In the genomic region with DNA sequence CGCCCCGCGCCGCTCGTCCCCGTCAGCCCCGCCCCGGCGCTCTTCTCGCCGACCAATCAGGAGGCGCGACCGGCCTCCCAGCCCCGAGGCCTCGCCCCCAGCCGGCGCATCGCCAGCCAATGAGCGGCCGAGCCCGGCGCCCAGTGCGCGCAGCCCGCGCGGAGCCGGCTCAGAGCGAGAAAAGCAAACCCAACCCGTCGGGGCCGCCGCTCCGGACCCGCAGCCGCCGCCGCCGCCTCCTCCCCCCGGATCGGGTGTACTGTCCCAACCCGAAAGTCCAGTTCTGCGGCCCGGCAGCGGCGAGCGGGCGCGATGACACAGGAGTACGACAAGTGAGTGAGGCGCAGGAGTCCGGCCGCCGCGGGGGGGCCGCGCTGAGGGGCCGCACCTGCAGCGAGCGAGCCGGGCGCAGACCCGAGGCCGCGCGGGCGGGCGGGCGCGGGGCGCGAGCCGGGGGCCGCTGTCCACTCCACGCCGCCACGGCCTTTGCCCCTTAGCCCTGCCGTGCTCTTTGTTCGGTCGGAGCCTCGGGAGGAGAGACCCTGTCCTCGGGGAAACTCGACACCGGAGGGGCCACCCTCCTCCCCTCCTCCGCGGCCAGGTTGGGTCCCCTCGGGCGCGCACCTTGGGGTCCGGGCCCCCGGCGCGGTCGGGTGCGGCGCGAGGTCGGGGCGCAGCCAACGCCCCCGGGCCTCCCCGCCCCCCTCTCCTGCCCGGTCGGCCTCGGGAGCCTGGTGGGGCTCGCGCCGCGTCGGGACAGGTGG, we compare ENCODE assay signal across 8 cellular contexts. TPM values are rescaled to one million over a fixed set of nuclear protein-coding genes. Genes with fewer than 3 reads are reported as not detected.
DNase-seq lines count a peak whose midpoint lies in the region; ATAC-seq and TF ChIP-seq lines count a peak whose summit lies in the region.

A gene with protein sequence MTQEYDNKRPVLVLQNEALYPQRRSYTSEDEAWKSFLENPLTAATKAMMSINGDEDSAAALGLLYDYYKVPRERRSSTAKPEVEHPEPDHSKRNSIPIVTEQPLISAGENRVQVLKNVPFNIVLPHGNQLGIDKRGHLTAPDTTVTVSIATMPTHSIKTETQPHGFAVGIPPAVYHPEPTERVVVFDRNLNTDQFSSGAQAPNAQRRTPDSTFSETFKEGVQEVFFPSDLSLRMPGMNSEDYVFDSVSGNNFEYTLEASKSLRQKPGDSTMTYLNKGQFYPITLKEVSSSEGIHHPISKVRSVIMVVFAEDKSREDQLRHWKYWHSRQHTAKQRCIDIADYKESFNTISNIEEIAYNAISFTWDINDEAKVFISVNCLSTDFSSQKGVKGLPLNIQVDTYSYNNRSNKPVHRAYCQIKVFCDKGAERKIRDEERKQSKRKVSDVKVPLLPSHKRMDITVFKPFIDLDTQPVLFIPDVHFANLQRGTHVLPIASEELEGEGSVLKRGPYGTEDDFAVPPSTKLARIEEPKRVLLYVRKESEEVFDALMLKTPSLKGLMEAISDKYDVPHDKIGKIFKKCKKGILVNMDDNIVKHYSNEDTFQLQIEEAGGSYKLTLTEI (plus strand): TSS at position 172 of the 764 bp plus-strand sequence. CDS start 141 bp downstream, at position 313.

- H3K9me3 ChIP-seq in T-helper 17 cell (ENCODE audit: control insufficient read depth, low read length, poor library complexity, severe bottlenecking) = no peaks in the 10 kb centered on the region
- no peaks in the 10 kb centered on the region for H3K9me3 ChIP-seq in right atrium auricular region
- H3K9me3 ChIP-seq in psoas muscle = no peaks in the 10 kb centered on the region

- ATAC-seq in HG02938 (IDR thresholded peaks at IDR 0.05; ENCODE audit: unreplicated experiment) (peak; percentile 89), T-helper 17 cell (peak; percentile 94), psoas muscle (peak; percentile 97 to 98 (median 98))

- intact Hi-C loops in psoas muscle (cut with DNase I) = no loop called here

- H3K27ac Mint-ChIP-seq in T-helper 17 cell = no peak within 1 kb of the TSS

- H3K4me3 ChIP-seq in right atrium auricular region (peak within 1 kb of the TSS; percentile 74 to 80), psoas muscle (peak within 1 kb of the TSS; percentile 87), urinary bladder (ENCODE audit: low read depth, low read length) (peak within 1 kb of the TSS; percentile 71)

- H3K4me1 ChIP-seq in right atrium auricular region (peaks cover 0 to 9% of the 10 kb centered on the region in 2 donors), psoas muscle (peaks cover 6% of the 10 kb centered on the region), urinary bladder (ENCODE audit: insufficient read depth) (no peaks in the 10 kb centered on the region)

- H3K36me3 ChIP-seq in right atrium auricular region (no peaks in the 10 kb centered on the region), psoas muscle (ENCODE audit: insufficient read depth in 1 of 2, low read depth in 1 of 2) (no peaks in the 10 kb centered on the region), urinary bladder (ENCODE audit: insufficient read depth) (no peaks in the 10 kb centered on the region)

- TF ChIP-seq CTCF in GM13977 (IDR thresholded peaks at IDR 0.05; ENCODE audit: extremely low read depth, insufficient read depth, missing control alignments) = no peak
- no peak for TF ChIP-seq CTCF in right atrium auricular region (IDR thresholded peaks at IDR 0.05)
- TF ChIP-seq CTCF in psoas muscle (IDR thresholded peaks at IDR 0.05) = no peak

- H3K27ac ChIP-seq in right atrium auricular region = peak within 1 kb of the TSS; percentile 66 to 89
- H3K27ac ChIP-seq in psoas muscle = peak within 1 kb of the TSS; percentile 81
- H3K27ac ChIP-seq in urinary bladder (ENCODE audit: low read depth) = peak within 1 kb of the TSS; percentile 28

- WGBS in psoas muscle, 3 donors = 0 to 1% (median 0%) methylated on average over 33 to 111 of the region's 111 CpGs
- WGBS in urinary bladder = under 1% methylated on average over 111 of the region's 111 CpGs

- in situ Hi-C loops in GM13977 (cut with MboI; ENCODE audit: low pct_unique_long_range_greater_than_20kb, low sequenced_read_pairs, unreplicated experiment) = no loop called here

- H3K36me3 Mint-ChIP-seq in T-helper 17 cell (ENCODE audit: low read depth) = peaks cover 2% of the 10 kb centered on the region

- no peaks in the 10 kb centered on the region for H3K27me3 ChIP-seq in right atrium auricular region
- peaks cover 0 to 2% (median under 1%) of the 10 kb centered on the region in 3 donors for H3K27me3 ChIP-seq in psoas muscle (ENCODE audit: insufficient read depth in 3 of 3, low read length in 2 of 3)

- peak within 1 kb of the TSS; percentile 94 for H3K4me3 Mint-ChIP-seq in T-helper 17 cell

- DNase-seq in GM13977 (ENCODE audit: low spot score) = peak; percentile 100
- peak; percentile 90 for DNase-seq in NCI-H1694 (lab: John Stamatoyannopoulos, UW)
- DNase-seq in T-helper 17 cell = peak; percentile 90 to 94 (median 91)
- DNase-seq in anterior cingulate cortex (lab: John Stamatoyannopoulos, UW) = peak; percentile 43 to 93 (median 88)
- peak; percentile 89 for DNase-seq in right atrium auricular region (ENCODE audit: low spot score)
- peak; percentile 95 to 96 for DNase-seq in psoas muscle

- H3K27me3 Mint-ChIP-seq in T-helper 17 cell = peaks cover 47% of the 10 kb centered on the region

- peaks cover 14% of the 10 kb centered on the region for H3K4me1 Mint-ChIP-seq in T-helper 17 cell

RNA-seq across cellular contexts. Expression of the gene that starts here (rescaled TPM):
- total RNA-seq in T-helper 17 cell (1 to 10 TPM in 1 of 2 donors, under 1 TPM in 1; 0.60 to 3.7 TPM), right atrium auricular region (1 to 10 TPM; 1.3 to 3.2 TPM), psoas muscle (1 to 10 TPM in 2 of 4 donors, under 1 TPM in 2; 0.53 to 1.2 (median 1.1) TPM), urinary bladder (15.9 TPM)
- polyA plus RNA-seq in psoas muscle (under 1 TPM; 0.38 to 0.63 (median 0.52) TPM), urinary bladder (2.8 TPM)

Comparison
In these comparisons a context has a peak if more than half of its experiments do, and no peak if none do; other contexts are left out.
1. Peak in every context shown above with its lines: DNase-seq, ATAC-seq, H3K4me3 ChIP-seq and H3K27ac ChIP-seq.
2. H3K27ac ChIP-seq: peak in every context shown above with its lines; median percentile 81 in psoas muscle; 78 in right atrium auricular region; 28 in urinary bladder.